ENCODE assay signal across 8 cellular contexts in genomic region chr5:179607449-179607931, GRCh38. TPM values are rescaled to one million over a fixed set of nuclear protein-coding genes. Genes with fewer than 3 reads are reported as not detected.
DNase-seq lines count a peak whose midpoint lies in the region; ATAC-seq and TF ChIP-seq lines count a peak whose summit lies in the region.

No MANE protein-coding gene starts in this region.

- CTCF ChIA-PET in activated naive CD4-positive, alpha-beta T cell treated with anti-CD3 and anti-CD28 coated beads for 36 hours (lab: Charles Lee), result interaction anchor here (0.5 to 1.2 kb wide), 2 partner anchors 11 to 80 kb away, joined by 4 to 6 read pairs; no protein-coding TSS in a partner anchor

- no peak overlapping the region for H3K4me3 ChIP-seq in tibial artery

- peak overlapping the region; percentile 66 for H3K27ac Mint-ChIP-seq in activated naive CD4-positive, alpha-beta T cell treated with anti-CD3 and anti-CD28 coated beads for 36 hours

- H3K27me3 Mint-ChIP-seq in activated naive CD4-positive, alpha-beta T cell treated with anti-CD3 and anti-CD28 coated beads for 36 hours (ENCODE audit: low read depth), result no peaks in the 10 kb centered on the region

- peaks cover 45 to 99% (median 87%) of the 10 kb centered on the region in 3 donors for H3K36me3 ChIP-seq in tibial artery

- no peaks in the 10 kb centered on the region for H3K9me3 Mint-ChIP-seq in activated naive CD4-positive, alpha-beta T cell treated with anti-CD3 and anti-CD28 coated beads for 36 hours

- peaks cover 0 to 33% (median 10%) of the 10 kb centered on the region in 4 donors for H3K4me1 ChIP-seq in tibial artery

- H3K4me1 Mint-ChIP-seq in activated naive CD4-positive, alpha-beta T cell treated with anti-CD3 and anti-CD28 coated beads for 36 hours (ENCODE audit: low read depth), result peaks cover 22% of the 10 kb centered on the region

- H3K9me3 ChIP-seq in tibial artery, result no peaks in the 10 kb centered on the region

- no peak for DNase-seq in activated naive CD4-positive, alpha-beta T cell treated with anti-CD3 and anti-CD28 coated beads for 36 hours
- DNase-seq in activated naive CD4-positive, alpha-beta T cell treated with Interleukin-2 at 50 U/mL for 16 hours, result no peak
- DNase-seq in left lobe of liver (ENCODE audit: low spot score) (no peak), tibial artery (peak; percentile 49 to 67), NCI-H2196 treated with DMSO at 0.1 percent for 48 hours (lab: John Stamatoyannopoulos, UW; ENCODE audit: unreplicated experiment) (no peak)

- H3K27ac ChIP-seq in angular gyrus (ENCODE audit: low read depth, low read length), result peak overlapping the region; percentile 79
- H3K27ac ChIP-seq in tibial artery, result peak overlapping the region; percentile 15 to 39

- ATAC-seq in left lobe of liver (peak; percentile 45), HG02870 (IDR thresholded peaks at IDR 0.05; ENCODE audit: unreplicated experiment) (no peak), GM18858 (IDR thresholded peaks at IDR 0.05; ENCODE audit: unreplicated experiment) (no peak)

- intact Hi-C loops in activated naive CD4-positive, alpha-beta T cell treated with anti-CD3 and anti-CD28 coated beads for 36 hours (cut with micrococcal nuclease), result no loop called here
- intact Hi-C loops in tibial artery (cut with DNase I; ENCODE audit: low total_unique reads), result no loop called here

- H3K36me3 Mint-ChIP-seq in activated naive CD4-positive, alpha-beta T cell treated with anti-CD3 and anti-CD28 coated beads for 36 hours (ENCODE audit: low read depth), result peaks cover 21% of the 10 kb centered on the region

- H3K4me3 Mint-ChIP-seq in activated naive CD4-positive, alpha-beta T cell treated with anti-CD3 and anti-CD28 coated beads for 36 hours, result no peak overlapping the region

- no peak for TF ChIP-seq CTCF in tibial artery (IDR thresholded peaks at IDR 0.05)

- no peaks in the 10 kb centered on the region for H3K27me3 ChIP-seq in tibial artery

RNA-seq across cellular contexts. Expression of gene HNRNPH1, which starts 16.0 kb away (rescaled TPM):
- 100 to 1,000 TPM; 708 to 713 TPM for total RNA-seq in activated naive CD4-positive, alpha-beta T cell treated with anti-CD3 and anti-CD28 coated beads for 36 hours
- total RNA-seq in left lobe of liver, result 215 TPM

RNA-seq across cellular contexts. Expression of gene RUFY1, which starts 57.1 kb away (rescaled TPM):
- 10 to 100 TPM; 27.8 to 31.0 TPM for total RNA-seq in activated naive CD4-positive, alpha-beta T cell treated with anti-CD3 and anti-CD28 coated beads for 36 hours
- 16.4 TPM for total RNA-seq in left lobe of liver

Comparison
In these comparisons a context has a peak if more than half of its experiments do, and no peak if none do; other contexts are left out.
1. DNase-seq: peak in tibial artery (2 of 2); none in activated naive CD4-positive, alpha-beta T cell treated with anti-CD3 and anti-CD28 coated beads for 36 hours (single experiment), activated naive CD4-positive, alpha-beta T cell treated with Interleukin-2 at 50 U/mL for 16 hours (single experiment), left lobe of liver (single experiment) and NCI-H2196 treated with DMSO at 0.1 percent for 48 hours (single experiment).